9 cellular contexts compared by ENCODE assay signal in the genomic region with DNA sequence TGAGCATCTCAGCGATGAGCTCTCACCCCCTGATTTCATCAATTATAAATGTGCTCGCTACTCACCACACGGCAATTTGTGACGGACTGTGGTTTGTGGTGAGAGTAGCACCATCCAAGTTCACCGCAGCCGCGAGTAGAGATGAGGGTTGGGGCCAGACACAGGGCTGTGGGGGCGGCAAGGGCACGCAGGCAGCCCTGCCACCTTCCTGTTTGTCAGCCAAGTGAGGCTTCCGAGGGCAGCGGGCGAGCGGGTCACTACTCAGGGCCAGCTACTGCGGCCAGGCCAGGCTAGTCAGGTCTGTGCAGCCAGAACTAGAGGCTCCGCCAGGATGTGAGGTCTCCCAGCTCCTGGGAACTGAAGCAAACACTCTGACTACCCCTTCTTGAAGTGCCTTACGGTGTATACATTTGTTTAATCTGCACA. TPM values are rescaled to one million over a fixed set of nuclear protein-coding genes. Genes with fewer than 3 reads are reported as not detected.
A peak's percentile ranks its signal among the peaks of the same experiment; 100 is the strongest.
DNase-seq lines count a peak whose midpoint lies in the region; ATAC-seq and TF ChIP-seq lines count a peak whose summit lies in the region.
"Had no signal": no experiment of that assay in that cellular context is flagged by ENCODE, and none has a peak within 500 bp of the region (broad histone marks: within the 10 kb centered on the region; RNA-seq: fewer than 3 reads in every experiment).

No MANE protein-coding gene starts in this region.

- H3K4me3 ChIP-seq in RWPE2 (ENCODE audit: severe bottlenecking) (no peak overlapping the region), vagina (no peak overlapping the region)
- H3K4me3 ChIP-seq: A549 had no signal

- no peaks in the 10 kb centered on the region for H3K27me3 ChIP-seq in RWPE2 (ENCODE audit: insufficient read depth, poor library complexity, severe bottlenecking)
- no peaks in the 10 kb centered on the region for H3K27me3 ChIP-seq in vagina

- peaks cover 31 to 66% (median 38%) of the 10 kb centered on the region in 3 donors for H3K27me3 Mint-ChIP-seq in CD14-positive monocyte (ENCODE audit: low read depth in 3 of 3)

- no peak for TF ChIP-seq CTCF in RWPE2 (IDR thresholded peaks at IDR 0.05; ENCODE audit: poor library complexity, severe bottlenecking)
- no peak for TF ChIP-seq CTCF in vagina (IDR thresholded peaks at IDR 0.05)
- TF ChIP-seq CTCF in CD14-positive monocyte (IDR thresholded peaks at IDR 0.05), result no peak

- peaks cover 0 to 2% of the 10 kb centered on the region in 2 donors for H3K36me3 Mint-ChIP-seq in CD14-positive monocyte

- intact Hi-C loops in vagina (cut with DNase I) (no loop called here), CD14-positive monocyte (cut with micrococcal nuclease) (no loop called here)

- no peak for TF ChIP-seq POLR2A in vagina (IDR thresholded peaks at IDR 0.05)

- DNase-seq in SIG-M5 treated with dmso at 0.1 percent for 504 hours (lab: John Stamatoyannopoulos, UW; ENCODE audit: unreplicated experiment) (peak; percentile 32), SIG-M5 (lab: John Stamatoyannopoulos, UW) (no peak), RWPE2 (ENCODE audit: low spot score) (no peak), dermis blood vessel endothelial cell (peak; percentile 18), vagina (ENCODE audit: extremely low spot score in 2 of 2) (no peak), CD14-positive monocyte (ENCODE audit: low spot score) (no peak), C1 segment of cervical spinal cord (lab: John Stamatoyannopoulos, UW) (no peak)
- DNase-seq in stimulated activated CD8-positive, alpha-beta memory T cell treated with anti-CD3 and anti-CD28 coated beads, Interleukin-7, amount 100 ng/mL, for 48 hours (ENCODE audit: extremely low read depth in 1 of 2, low read depth in 1 of 2), result peak; percentile 50 to 59

- ATAC-seq in RWPE2 (ENCODE audit: low read depth), result no peak

- no peaks in the 10 kb centered on the region for H3K4me1 ChIP-seq in RWPE2 (ENCODE audit: insufficient read depth, poor library complexity, severe bottlenecking)
- peaks cover 5% of the 10 kb centered on the region for H3K4me1 ChIP-seq in vagina

- no peaks in the 10 kb centered on the region for H3K9me3 ChIP-seq in RWPE2 (ENCODE audit: severe bottlenecking)
- no peaks in the 10 kb centered on the region for H3K9me3 ChIP-seq in vagina

- peak overlapping the region; percentile 35 for H3K27ac ChIP-seq in RWPE2 (ENCODE audit: poor library complexity, severe bottlenecking)
- no peak overlapping the region for H3K27ac ChIP-seq in vagina

- H3K9me3 Mint-ChIP-seq in CD14-positive monocyte, result peaks cover 7 to 14% (median 13%) of the 10 kb centered on the region in 7 donors

- H3K36me3 ChIP-seq in RWPE2 (ENCODE audit: low read depth), result no peaks in the 10 kb centered on the region
- H3K36me3 ChIP-seq in vagina, result no peaks in the 10 kb centered on the region

- H3K4me3 Mint-ChIP-seq in CD14-positive monocyte, result peak overlapping the region in 1 of 2 donors; percentile 48

- peak overlapping the region in 1 of 7 donors; percentile 46 for H3K27ac Mint-ChIP-seq in CD14-positive monocyte

- H3K4me1 Mint-ChIP-seq in CD14-positive monocyte, result peaks cover 11% of the 10 kb centered on the region

RNA-seq across cellular contexts. Expression of a gene that starts 39.6 kb away (rescaled TPM):
- total RNA-seq in dermis blood vessel endothelial cell (0.05 and 1.4 TPM in 2 replicates), vagina (4.7 TPM)
- under 1 TPM in 1 of 2 donors, not detected in 1; 0.06 TPM for polyA plus RNA-seq in CD14-positive monocyte
- polyA plus RNA-seq: A549 had no signal

RNA-seq across cellular contexts. Expression of a gene that starts 57.3 kb away (rescaled TPM):
- 0.05 TPM in 1 of 2 replicates, not detected in the other for total RNA-seq in dermis blood vessel endothelial cell
- not detected for total RNA-seq in vagina
- not detected for polyA plus RNA-seq in CD14-positive monocyte

Comparison
In these comparisons a context has a peak if more than half of its experiments do, and no peak if none do; other contexts are left out.
1. DNase-seq: peak in SIG-M5 treated with dmso at 0.1 percent for 504 hours (single experiment), dermis blood vessel endothelial cell (single experiment) and stimulated activated CD8-positive, alpha-beta memory T cell treated with anti-CD3 and anti-CD28 coated beads, Interleukin-7, amount 100 ng/mL, for 48 hours (2 of 2); none in SIG-M5 (single experiment), RWPE2 (single experiment), vagina (0 of 2), CD14-positive monocyte (single experiment) and C1 segment of cervical spinal cord (0 of 14).